Comparison of ENCODE assay signal across 21 cellular contexts in genomic region chr6:158711264-158711663, GRCh38.
A peak's percentile ranks its signal among the peaks of the same experiment; 100 is the strongest.
DNase-seq lines count a peak whose midpoint lies in the region; ATAC-seq and TF ChIP-seq lines count a peak whose summit lies in the region.
"Had no signal": no experiment of that assay in that cellular context is flagged by ENCODE, and none has a peak within 500 bp of the region (broad histone marks: within the 10 kb centered on the region; RNA-seq: fewer than 3 reads in every experiment).

No MANE protein-coding gene starts in this region.

- intact Hi-C loops in heart right ventricle (cut with DNase I) (loop anchor here in 1 of 10 donors (5.0 kb wide), 1 partner anchor 261 kb away; no protein-coding TSS in a partner anchor), Right ventricle myocardium inferior (cut with DNase I) (no loop called here), thyroid gland (cut with DNase I) (no loop called here)

- H3K27me3 ChIP-seq in heart right ventricle: no peaks in the 10 kb centered on the region
- H3K27me3 ChIP-seq in thyroid gland: no peaks in the 10 kb centered on the region
- H3K27me3 ChIP-seq: ovary, tibial nerve had no signal

- TF ChIP-seq POLR2A in thyroid gland (IDR thresholded peaks at IDR 0.05): no peak

- H3K36me3 ChIP-seq in heart right ventricle: peaks cover 0 to 13% (median 0%) of the 10 kb centered on the region in 9 donors
- H3K36me3 ChIP-seq in thyroid gland: no peaks in the 10 kb centered on the region
- H3K36me3 ChIP-seq: ovary, tibial nerve had no signal

- DNase-seq in heart right ventricle (no peak), Right ventricle myocardium inferior (ENCODE audit: missing footprints) (no peak), astrocyte of the spinal cord (ENCODE audit: low read depth, low spot score) (peak; percentile 13), left lobe of liver (ENCODE audit: low spot score) (peak; percentile 28), thyroid gland (no peak), NCI-H2171 (lab: John Stamatoyannopoulos, UW) (no peak), Kasumi-1 (lab: John Stamatoyannopoulos, UW) (no peak)
- DNase-seq: activated CD4-positive, alpha-beta T cell treated with anti-CD3 and anti-CD28 coated beads, Interleukin-2, amount 50 U/mL, for 4 hours; activated naive CD8-positive, alpha-beta T cell treated with anti-CD3 and anti-CD28 coated beads, Interleukin-2, amount 10 ng/mL, durations not matched to agents 7 days and 5 days; activated T-cell treated with anti-CD3 and anti-CD28 coated beads, Interleukin-2, amount 50 U/mL, for 4 hours; CD8-positive, alpha-beta T cell; DMS79; naive thymus-derived CD4-positive, alpha-beta T cell; NCI-H1694; NCI-H774; ovary; stimulated activated CD4-positive, alpha-beta T cell treated with anti-CD3 and anti-CD28 coated beads, Interleukin-1b, Interleukin-23, amount 100 ng/mL, for 48 hours; stimulated activated naive CD4-positive, alpha-beta T cell had no signal

- in situ Hi-C loops in astrocyte of the spinal cord (cut with HindIII; ENCODE audit: low sequenced_read_pairs): no loop called here

- WGBS in heart right ventricle, 2 donors: 63 to 66% methylated on average over 10 of the region's 10 CpGs
- 84 to 85% methylated on average over 10 of the region's 10 CpGs for WGBS in thyroid gland, 2 donors

- H3K4me3 ChIP-seq in heart right ventricle (peak overlapping the region in 6 of 10 donors; percentile 15 to 35 (median 23)), astrocyte of the spinal cord (ENCODE audit: low read depth, low read length) (no peak overlapping the region), thyroid gland (replicated peaks in 1 of 3) (no peak overlapping the region)
- H3K4me3 ChIP-seq: GM23338, ovary, tibial nerve had no signal

- H3K27ac ChIP-seq in heart right ventricle (no peak overlapping the region), thyroid gland (peak overlapping the region; percentile 91 to 94 (median 92))
- H3K27ac ChIP-seq: ovary, tibial nerve had no signal

- ATAC-seq in heart right ventricle (no peak), Right ventricle myocardium inferior (no peak), left lobe of liver (no peak), HG03565 (IDR thresholded peaks at IDR 0.05; ENCODE audit: unreplicated experiment) (no peak)
- ATAC-seq: activated T-cell treated with anti-CD3 and anti-CD28 coated beads, Interleukin-2, amount 50 U/mL, for 4 hours; CD8-positive, alpha-beta T cell; GM23338; naive thymus-derived CD4-positive, alpha-beta T cell had no signal

- TF ChIP-seq CTCF in heart right ventricle (IDR thresholded peaks at IDR 0.05) (no peak), astrocyte of the spinal cord (IDR thresholded peaks at IDR 0.05; ENCODE audit: low read depth, low read length) (no peak), thyroid gland (IDR thresholded peaks at IDR 0.05) (no peak)

- H3K4me1 ChIP-seq in heart right ventricle (peaks cover 10 to 32% (median 23%) of the 10 kb centered on the region in 9 donors), thyroid gland (peaks cover 70 to 80% of the 10 kb centered on the region in 2 donors)

- H3K9me3 ChIP-seq in heart right ventricle (no peaks in the 10 kb centered on the region), thyroid gland (no peaks in the 10 kb centered on the region)
- H3K9me3 ChIP-seq: ovary, tibial nerve had no signal

Comparison
In these comparisons a context has a peak if more than half of its experiments do, and no peak if none do; other contexts are left out.
1. DNase-seq: peak in astrocyte of the spinal cord (single experiment) and left lobe of liver (single experiment); none in heart right ventricle (0 of 2), Right ventricle myocardium inferior (single experiment), thyroid gland (0 of 2), NCI-H2171 (single experiment) and Kasumi-1 (0 of 2).
2. H3K27ac ChIP-seq: peak in thyroid gland (3 of 3); none in heart right ventricle (0 of 10).
3. H3K4me3 ChIP-seq: peak in heart right ventricle (6 of 10); none in astrocyte of the spinal cord (single experiment) and thyroid gland (0 of 3).